In genomic region chr20:6184086-6184485, GRCh38 we compare ENCODE assay signal across 18 cellular contexts.
DNase-seq lines count a peak whose midpoint lies in the region; ATAC-seq and TF ChIP-seq lines count a peak whose summit lies in the region.
"Had no signal": no experiment of that assay in that cellular context is flagged by ENCODE, and none has a peak within 500 bp of the region (broad histone marks: within the 10 kb centered on the region; RNA-seq: fewer than 3 reads in every experiment).

No MANE protein-coding gene starts in this region.

- no peak overlapping the region for H3K4me3 ChIP-seq in epithelial cell of proximal tubule (ENCODE audit: low read depth, low read length)
- no peak overlapping the region for H3K4me3 ChIP-seq in gastroesophageal sphincter
- H3K4me3 ChIP-seq: adrenal gland had no signal

- no peaks in the 10 kb centered on the region for H3K9me3 ChIP-seq in gastroesophageal sphincter
- H3K9me3 ChIP-seq: adrenal gland had no signal

- TF ChIP-seq POLR2A in gastroesophageal sphincter (IDR thresholded peaks at IDR 0.05), result no peak

- WGBS in gastroesophageal sphincter (ENCODE audit: low coverage in 1 of 2), 2 donors, result 63 to 71% methylated on average over 4 to 5 of the region's 6 CpGs

- H3K36me3 ChIP-seq in gastroesophageal sphincter, result no peaks in the 10 kb centered on the region
- H3K36me3 ChIP-seq: adrenal gland had no signal

- H3K27ac ChIP-seq in C4-2B (no peak overlapping the region), gastroesophageal sphincter (no peak overlapping the region)
- H3K27ac ChIP-seq: adrenal gland had no signal

- TF ChIP-seq CTCF in C4-2B (conservative IDR thresholded peaks at IDR 0.05) (peak; percentile 34), GM12872 (IDR thresholded peaks at IDR 0.05; ENCODE audit: insufficient read depth, low read depth, low read length) (peak; percentile 24; the same call in 1 of the 3 replicates), epithelial cell of proximal tubule (conservative IDR thresholded peaks at IDR 0.05; ENCODE audit: low read depth, low read length) (peak; percentile 29), gastroesophageal sphincter (IDR thresholded peaks at IDR 0.05) (no peak)

- TF ChIP-seq EP300 in gastroesophageal sphincter (IDR thresholded peaks at IDR 0.05), result no peak

- H3K27me3 ChIP-seq in gastroesophageal sphincter, result no peaks in the 10 kb centered on the region
- H3K27me3 ChIP-seq: adrenal gland had no signal

- no peaks in the 10 kb centered on the region for H3K4me1 ChIP-seq in gastroesophageal sphincter
- H3K4me1 ChIP-seq: adrenal gland had no signal

- ATAC-seq in gastroesophageal sphincter (no peak), left lobe of liver (no peak)
- ATAC-seq: effector memory CD8-positive, alpha-beta T cell; left cardiac atrium had no signal

- DNase-seq in NCI-H69 (lab: John Stamatoyannopoulos, UW), result peak; percentile 20
- DNase-seq in epithelial cell of proximal tubule (ENCODE audit: low read depth), result no peak
- DNase-seq in globus pallidus (ENCODE audit: low spot score), result no peak
- DNase-seq in left lobe of liver (ENCODE audit: low spot score), result no peak
- DNase-seq in HUDEP-2 (lab: John Stamatoyannopoulos, UW; ENCODE audit: unreplicated experiment in 76 of 76), result no peak
- DNase-seq: activated CD4-positive, alpha-beta T cell treated with anti-CD3 and anti-CD28 coated beads for 1 hour; activated effector memory CD4-positive, alpha-beta T cell treated with anti-CD3 and anti-CD28 coated beads, Interleukin-2, amount 50 U/mL, for 16 hours; adrenal gland; effector memory CD8-positive, alpha-beta T cell; hippocampal formation; left cardiac atrium; NCI-H146; NCI-H82; small intestine; stimulated activated CD4-positive, alpha-beta T cell treated with anti-CD3 and anti-CD28 coated beads, Interleukin-4, amount 100 ng/mL, for 24 hours had no signal

Comparison
In these comparisons a context has a peak if more than half of its experiments do, and no peak if none do; other contexts are left out.
1. CTCF ChIP-seq: peak in C4-2B (single experiment), GM12872 (single experiment) and epithelial cell of proximal tubule (single experiment); none in gastroesophageal sphincter (0 of 4).